20 cellular contexts compared by ENCODE assay signal in the genomic region with DNA sequence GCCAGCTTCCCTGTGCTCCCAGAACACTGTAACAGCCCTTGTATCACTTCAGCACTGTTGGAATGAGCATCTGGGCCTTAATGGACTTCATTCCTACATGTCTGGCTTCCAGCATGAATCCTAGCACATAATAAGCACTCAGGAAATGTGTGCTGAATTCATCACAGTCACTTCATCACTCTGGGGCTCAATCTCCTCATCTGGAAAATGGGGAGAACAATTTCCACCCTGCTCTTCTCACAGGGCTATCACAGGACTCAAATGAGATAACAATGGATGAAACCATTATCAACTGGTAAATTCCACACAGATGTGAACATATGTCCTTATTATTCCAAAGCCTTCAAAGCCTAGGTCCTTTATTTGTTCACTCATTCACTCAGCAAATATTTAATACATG.
"Had no signal": no experiment of that assay in that cellular context is flagged by ENCODE, and none has a peak within 500 bp of the region (broad histone marks: within the 10 kb centered on the region; RNA-seq: fewer than 3 reads in every experiment).

No MANE protein-coding gene starts in this region.

- H2AFZ ChIP-seq: neural progenitor cell, parathyroid adenoma had no signal

- FAIRE-seq: frontal cortex, keratinocyte had no signal

- H3K36me3 ChIP-seq: neural progenitor cell, prostate gland, right atrium auricular region, sigmoid colon, stomach, thyroid gland, vagina had no signal

- H3K4me1 Mint-ChIP-seq: natural killer cell had no signal

- H3K9me3 Mint-ChIP-seq: memory B cell; natural killer cell; neural progenitor cell; stimulated activated effector memory CD8-positive, alpha-beta T cell treated with anti-CD3 and anti-CD28 coated beads, Interleukin-12 subunit alpha, Interleukin-12 subunit beta, amount 100 ng/mL, for 72 hours had no signal

- H3K27ac ChIP-seq: dorsolateral prefrontal cortex, neural progenitor cell, parathyroid adenoma, prostate gland, right atrium auricular region, sigmoid colon, stomach, thyroid gland, vagina had no signal

- H3K4me2 ChIP-seq: neural progenitor cell had no signal

- H3K27me3 ChIP-seq: dorsolateral prefrontal cortex, neural progenitor cell, right atrium auricular region, sigmoid colon, stomach, thyroid gland, vagina had no signal

- H3K4me3 ChIP-seq: dorsolateral prefrontal cortex, lung, neural progenitor cell, prostate gland, right atrium auricular region, sigmoid colon, stomach, thyroid gland, vagina had no signal

- H3K9me3 ChIP-seq: prostate gland, right atrium auricular region, sigmoid colon, stomach, thyroid gland, vagina had no signal

- H3K36me3 Mint-ChIP-seq: memory B cell; natural killer cell; stimulated activated effector memory CD8-positive, alpha-beta T cell treated with anti-CD3 and anti-CD28 coated beads, Interleukin-12 subunit alpha, Interleukin-12 subunit beta, amount 100 ng/mL, for 72 hours had no signal

- H3K27ac Mint-ChIP-seq: memory B cell; natural killer cell; stimulated activated effector memory CD8-positive, alpha-beta T cell treated with anti-CD3 and anti-CD28 coated beads, Interleukin-12 subunit alpha, Interleukin-12 subunit beta, amount 100 ng/mL, for 72 hours had no signal

- H3K4me3 Mint-ChIP-seq: memory B cell; natural killer cell; neural progenitor cell; stimulated activated effector memory CD8-positive, alpha-beta T cell treated with anti-CD3 and anti-CD28 coated beads, Interleukin-12 subunit alpha, Interleukin-12 subunit beta, amount 100 ng/mL, for 72 hours had no signal

- H3K9ac ChIP-seq: neural progenitor cell, parathyroid adenoma had no signal

- ATAC-seq: natural killer cell; stimulated activated effector memory CD8-positive, alpha-beta T cell treated with anti-CD3 and anti-CD28 coated beads, Interleukin-12 subunit alpha, Interleukin-12 subunit beta, amount 100 ng/mL, for 72 hours had no signal

- H3K79me2 ChIP-seq: parathyroid adenoma had no signal

- H3K4me1 ChIP-seq: neural progenitor cell, parathyroid adenoma, prostate gland, right atrium auricular region, sigmoid colon, thyroid gland, vagina had no signal

- DNase-seq: dorsolateral prefrontal cortex; effector CD4-positive, alpha-beta T cell; natural killer cell; sigmoid colon; stimulated activated CD4-positive, alpha-beta T cell treated with anti-CD3 and anti-CD28 coated beads, Interleukin-2, amount 100 ng/mL, for 24 hours; stimulated activated CD4-positive, alpha-beta T cell treated with anti-CD3 and anti-CD28 coated beads, Interleukin-4, amount 100 ng/mL, for 24 hours; stimulated activated naive CD4-positive, alpha-beta T cell treated with Interleukin-2 at 50 U/mL for 16 hours; stomach; thyroid gland; trophoblast cell had no signal
